Comparison of ENCODE assay signal across 8 cellular contexts in genomic region chr14:61034416-61035100, GRCh38. TPM values are rescaled to one million over a fixed set of nuclear protein-coding genes. Genes with fewer than 3 reads are reported as not detected.
DNase-seq lines count a peak whose midpoint lies in the region; ATAC-seq and TF ChIP-seq lines count a peak whose summit lies in the region.

No MANE protein-coding gene starts in this region.

- peak; percentile 76 for ATAC-seq in GM18861 (IDR thresholded peaks at IDR 0.05; ENCODE audit: unreplicated experiment)
- ATAC-seq in HG02588 (IDR thresholded peaks at IDR 0.05; ENCODE audit: unreplicated experiment), result peak; percentile 71
- no peak for ATAC-seq in heart left ventricle

- TF ChIP-seq POLR2A in heart left ventricle (IDR thresholded peaks at IDR 0.05) (no peak), erythroblast (IDR thresholded peaks at IDR 0.05; ENCODE audit: low read length) (no peak)

- 47 to 64% (median 62%) methylated on average over 4 of the region's 4 CpGs for WGBS in heart left ventricle, 4 donors

- TF ChIP-seq CTCF in choroid plexus epithelial cell (conservative IDR thresholded peaks at IDR 0.05; ENCODE audit: low read depth, low read length) (no peak), heart left ventricle (IDR thresholded peaks at IDR 0.05) (no peak)

- peaks cover 0 to 10% (median 0%) of the 10 kb centered on the region in 12 donors for H3K4me1 ChIP-seq in heart left ventricle

- intact Hi-C loops in heart left ventricle (cut with DNase I), result no loop called here

- H3K27me3 ChIP-seq in H7 (ENCODE audit: control insufficient read depth, insufficient read depth, low read length) (no peaks in the 10 kb centered on the region), heart left ventricle (no peaks in the 10 kb centered on the region)

- H3K9me3 ChIP-seq in heart left ventricle, result no peaks in the 10 kb centered on the region

- peak; percentile 80 for DNase-seq in MV-4-11 (lab: John Stamatoyannopoulos, UW)
- peak; percentile 4 for DNase-seq in choroid plexus epithelial cell (ENCODE audit: low read depth)
- no peak for DNase-seq in H7
- no peak for DNase-seq in heart left ventricle
- DNase-seq in stimulated activated CD4-positive, alpha-beta T cell treated with anti-CD3 and anti-CD28 coated beads, Interleukin-4, amount 100 ng/mL, for 24 hours, result no peak
- no peak for DNase-seq in erythroblast (lab: John Stamatoyannopoulos, UW)

- H3K27ac ChIP-seq in heart left ventricle, result no peak overlapping the region

- H3K36me3 ChIP-seq in H7 (replicated peaks; ENCODE audit: control insufficient read depth, insufficient read depth, low read length), result no peaks in the 10 kb centered on the region
- H3K36me3 ChIP-seq in heart left ventricle, result no peaks in the 10 kb centered on the region

- H3K4me3 ChIP-seq in choroid plexus epithelial cell (ENCODE audit: low read depth, low read length), result no peak overlapping the region
- H3K4me3 ChIP-seq in H7 (ENCODE audit: insufficient read depth, low read depth, low read length), result no peak overlapping the region
- no peak overlapping the region for H3K4me3 ChIP-seq in heart left ventricle

RNA-seq across cellular contexts. Expression of gene SLC38A6, which starts 53.5 kb away (rescaled TPM):
- 6.1 and 7.2 TPM in 2 replicates for total RNA-seq in H7 (2014; rRNA removed; shearing (Covaris generic))
- total RNA-seq in heart left ventricle, result 10 to 100 TPM in 2 of 9 donors, 1 to 10 TPM in 7; 1.6 to 19.6 (median 4.9) TPM
- polyA plus RNA-seq in heart left ventricle, result 1 to 10 TPM; 1.8 to 3.2 TPM

RNA-seq across cellular contexts. Expression of gene TRMT5, which starts 53.7 kb away (rescaled TPM):
- total RNA-seq in H7 (2014; rRNA removed; shearing (Covaris generic)), result 16.0 and 27.3 TPM in 2 replicates
- total RNA-seq in heart left ventricle, result 1 to 10 TPM; 2.8 to 9.7 (median 6.7) TPM
- polyA plus RNA-seq in heart left ventricle, result 1 to 10 TPM; 1.6 to 3.8 TPM

Comparison
In these comparisons a context has a peak if more than half of its experiments do, and no peak if none do; other contexts are left out.
1. ATAC-seq: peak in GM18861 (single experiment) and HG02588 (single experiment); none in heart left ventricle (0 of 4).
2. DNase-seq: peak in MV-4-11 (single experiment) and choroid plexus epithelial cell (single experiment); none in H7 (single experiment), heart left ventricle (0 of 5), stimulated activated CD4-positive, alpha-beta T cell treated with anti-CD3 and anti-CD28 coated beads, Interleukin-4, amount 100 ng/mL, for 24 hours (single experiment) and erythroblast (0 of 2).